9 cellular contexts compared by ENCODE assay signal in genomic region chr9:111965566-111966019, GRCh38.
A peak's percentile ranks its signal among the peaks of the same experiment; 100 is the strongest.
DNase-seq lines count a peak whose midpoint lies in the region; ATAC-seq, FAIRE-seq and TF ChIP-seq lines count a peak whose summit lies in the region.
"Had no signal": no experiment of that assay in that cellular context is flagged by ENCODE, and none has a peak within 500 bp of the region (broad histone marks: within the 10 kb centered on the region; RNA-seq: fewer than 3 reads in every experiment).

No MANE protein-coding gene starts in this region.

- WGBS in right lobe of liver (ENCODE audit: insufficient coverage, low coverage, low lambda C conversion rate, missing lambda C conversion rate) = 80% methylated on average over 1 of the region's 5 CpGs
- 75% methylated on average over 5 of the region's 5 CpGs for WGBS in prostate gland

- FAIRE-seq in RCC 7860 (lab: Jason Lieb, UNC) = peak; percentile 99

- no peaks in the 10 kb centered on the region for H3K9me3 ChIP-seq in right lobe of liver
- H3K9me3 ChIP-seq in prostate gland = no peaks in the 10 kb centered on the region

- no peak for TF ChIP-seq POLR2A in right lobe of liver (IDR thresholded peaks at IDR 0.05)
- no peak for TF ChIP-seq POLR2A in prostate gland (IDR thresholded peaks at IDR 0.05)

- intact Hi-C loops in right lobe of liver (cut with DNase I) (no loop called here), prostate gland (cut with DNase I) (no loop called here), Right ventricle myocardium superior (cut with DNase I) (no loop called here)

- TF ChIP-seq CTCF in right lobe of liver (IDR thresholded peaks at IDR 0.05) = no peak
- no peak for TF ChIP-seq CTCF in prostate gland (IDR thresholded peaks at IDR 0.05)

- peak; percentile 98 for DNase-seq in HCEC 1CT
- peak; percentile 100 for DNase-seq in RCC 7860 (ENCODE audit: low spot score)
- DNase-seq in right lobe of liver = no peak
- DNase-seq in NCI-H774 (lab: John Stamatoyannopoulos, UW) = no peak
- DNase-seq in DMS79 treated with DMSO at 0.1 percent for 48 hours (lab: John Stamatoyannopoulos, UW) = no peak
- DNase-seq in prostate gland (ENCODE audit: low spot score) = no peak
- no peak for DNase-seq in Right ventricle myocardium superior

- H3K4me1 ChIP-seq in right lobe of liver (no peaks in the 10 kb centered on the region), prostate gland (replicated peaks) (no peaks in the 10 kb centered on the region)

- H3K27ac ChIP-seq in right lobe of liver (no peak overlapping the region), prostate gland (no peak overlapping the region)
- H3K27ac ChIP-seq: SK-N-MC had no signal

- H3K4me3 ChIP-seq in right lobe of liver (no peak overlapping the region), prostate gland (no peak overlapping the region)
- H3K4me3 ChIP-seq: SK-N-MC had no signal

- H3K36me3 ChIP-seq in right lobe of liver = no peaks in the 10 kb centered on the region
- H3K36me3 ChIP-seq in prostate gland = no peaks in the 10 kb centered on the region

- ATAC-seq in GM18498 (IDR thresholded peaks at IDR 0.05; ENCODE audit: unreplicated experiment) = peak; percentile 57
- peak in 3 of 4 donors; percentile 49 to 58 (median 56) for ATAC-seq in right lobe of liver
- ATAC-seq in Right ventricle myocardium superior (ENCODE audit: poor library complexity) = no peak

- no peaks in the 10 kb centered on the region for H3K27me3 ChIP-seq in right lobe of liver
- H3K27me3 ChIP-seq in prostate gland (replicated peaks; ENCODE audit: insufficient read depth) = no peaks in the 10 kb centered on the region

Comparison
In these comparisons a context has a peak if more than half of its experiments do, and no peak if none do; other contexts are left out.
1. DNase-seq: peak in HCEC 1CT (single experiment) and RCC 7860 (single experiment); none in right lobe of liver (0 of 3), NCI-H774 (single experiment), DMS79 treated with DMSO at 0.1 percent for 48 hours (single experiment), prostate gland (single experiment) and Right ventricle myocardium superior (single experiment).